In genomic region chr15:85444329-85444605, GRCh38 we compare ENCODE assay signal across 12 cellular contexts.
DNase-seq lines count a peak whose midpoint lies in the region; ATAC-seq, FAIRE-seq and TF ChIP-seq lines count a peak whose summit lies in the region.
"Had no signal": no experiment of that assay in that cellular context is flagged by ENCODE, and none has a peak within 500 bp of the region (broad histone marks: within the 10 kb centered on the region; RNA-seq: fewer than 3 reads in every experiment).

No MANE protein-coding gene starts in this region.

- 19% methylated on average over 1 of the region's 1 CpG for WGBS in prostate gland
- WGBS in adrenal gland, 4 donors = 62 to 70% (median 67%) methylated on average over 1 of the region's 1 CpG

- H3K9me3 ChIP-seq in RWPE2 (ENCODE audit: severe bottlenecking) (no peaks in the 10 kb centered on the region), prostate gland (no peaks in the 10 kb centered on the region), adrenal gland (replicated peaks in 1 of 3) (no peaks in the 10 kb centered on the region)
- H3K9me3 ChIP-seq: pancreas had no signal

- no peaks in the 10 kb centered on the region for H3K27me3 ChIP-seq in RWPE2 (ENCODE audit: insufficient read depth, poor library complexity, severe bottlenecking)
- no peaks in the 10 kb centered on the region for H3K27me3 ChIP-seq in foreskin keratinocyte
- H3K27me3 ChIP-seq in prostate gland (replicated peaks; ENCODE audit: insufficient read depth) = no peaks in the 10 kb centered on the region
- H3K27me3 ChIP-seq in adrenal gland = no peaks in the 10 kb centered on the region
- H3K27me3 ChIP-seq: pancreas had no signal

- intact Hi-C loops in prostate gland (cut with DNase I) (no loop called here), adrenal gland (cut with DNase I) (no loop called here)

- no peak overlapping the region for H3K4me3 ChIP-seq in RWPE2 (ENCODE audit: severe bottlenecking)
- no peak overlapping the region for H3K4me3 ChIP-seq in prostate gland
- H3K4me3 ChIP-seq in adrenal gland = no peak overlapping the region
- H3K4me3 ChIP-seq: pancreas had no signal

- H3K27ac ChIP-seq in RWPE2 (ENCODE audit: poor library complexity, severe bottlenecking) = peak overlapping the region; percentile 45
- peak overlapping the region; percentile 21 for H3K27ac ChIP-seq in foreskin keratinocyte
- H3K27ac ChIP-seq in prostate gland = no peak overlapping the region
- no peak overlapping the region for H3K27ac ChIP-seq in adrenal gland

- peaks cover 18% of the 10 kb centered on the region for H3K9me3 Mint-ChIP-seq in progenitor cell of endocrine pancreas (ENCODE audit: low read depth)

- FAIRE-seq in G401.6 (lab: Jason Lieb, UNC) = peak; percentile 45
- FAIRE-seq: TTC549 had no signal

- TF ChIP-seq CTCF in RWPE2 (IDR thresholded peaks at IDR 0.05; ENCODE audit: poor library complexity, severe bottlenecking) (no peak), foreskin keratinocyte (conservative IDR thresholded peaks at IDR 0.05) (no peak), progenitor cell of endocrine pancreas (IDR thresholded peaks at IDR 0.05; ENCODE audit: unreplicated experiment) (no peak), prostate gland (IDR thresholded peaks at IDR 0.05) (no peak), adrenal gland (IDR thresholded peaks at IDR 0.05) (no peak)

- no peak for ATAC-seq in RWPE2 (ENCODE audit: low read depth)
- no peak for ATAC-seq in foreskin keratinocyte

- H3K27me3 Mint-ChIP-seq in progenitor cell of endocrine pancreas = no peaks in the 10 kb centered on the region

- H3K4me1 ChIP-seq in RWPE2 (ENCODE audit: insufficient read depth, poor library complexity, severe bottlenecking) = peaks cover 26% of the 10 kb centered on the region
- peaks cover 27% of the 10 kb centered on the region for H3K4me1 ChIP-seq in foreskin keratinocyte
- H3K4me1 ChIP-seq in prostate gland (replicated peaks) = peaks cover 3% of the 10 kb centered on the region
- peaks cover 0 to 22% of the 10 kb centered on the region in 2 donors for H3K4me1 ChIP-seq in adrenal gland (replicated peaks in 1 of 2)

- peaks cover 3% of the 10 kb centered on the region; the same call in 1 of the 2 replicates for H3K36me3 ChIP-seq in RWPE2 (ENCODE audit: low read depth)
- no peaks in the 10 kb centered on the region for H3K36me3 ChIP-seq in prostate gland
- H3K36me3 ChIP-seq in adrenal gland (replicated peaks in 1 of 2) = no peaks in the 10 kb centered on the region
- H3K36me3 ChIP-seq: pancreas had no signal

- no peak for DNase-seq in RWPE2 (ENCODE audit: low spot score)
- DNase-seq in foreskin keratinocyte = no peak
- DNase-seq in progenitor cell of endocrine pancreas (ENCODE audit: low spot score, unreplicated experiment) = no peak
- DNase-seq in prostate gland (ENCODE audit: low spot score) = no peak
- no peak for DNase-seq in T1000 (lab: John Stamatoyannopoulos, UW)
- no peak for DNase-seq in AML-193 (lab: John Stamatoyannopoulos, UW)
- no peak for DNase-seq in adrenal gland
- DNase-seq: effector CD4-positive, alpha-beta T cell; Kasumi-1 had no signal

- peak overlapping the region; percentile 89 for H3K27ac Mint-ChIP-seq in progenitor cell of endocrine pancreas

- H3K36me3 Mint-ChIP-seq in progenitor cell of endocrine pancreas (ENCODE audit: insufficient read depth) = peaks cover 16% of the 10 kb centered on the region

- H3K4me3 Mint-ChIP-seq in progenitor cell of endocrine pancreas (ENCODE audit: low read depth) = no peak overlapping the region

- H3K4me1 Mint-ChIP-seq in progenitor cell of endocrine pancreas (ENCODE audit: low read depth) = peaks cover 31% of the 10 kb centered on the region

- no peak for TF ChIP-seq POLR2A in prostate gland (IDR thresholded peaks at IDR 0.05)
- TF ChIP-seq POLR2A in adrenal gland (IDR thresholded peaks at IDR 0.05) = no peak

Comparison
In these comparisons a context has a peak if more than half of its experiments do, and no peak if none do; other contexts are left out.
1. H3K27ac ChIP-seq: peak in RWPE2 (single experiment) and foreskin keratinocyte (single experiment); none in prostate gland (0 of 2) and adrenal gland (0 of 5).